ENCODE assay signal across 15 cellular contexts in the genomic region with DNA sequence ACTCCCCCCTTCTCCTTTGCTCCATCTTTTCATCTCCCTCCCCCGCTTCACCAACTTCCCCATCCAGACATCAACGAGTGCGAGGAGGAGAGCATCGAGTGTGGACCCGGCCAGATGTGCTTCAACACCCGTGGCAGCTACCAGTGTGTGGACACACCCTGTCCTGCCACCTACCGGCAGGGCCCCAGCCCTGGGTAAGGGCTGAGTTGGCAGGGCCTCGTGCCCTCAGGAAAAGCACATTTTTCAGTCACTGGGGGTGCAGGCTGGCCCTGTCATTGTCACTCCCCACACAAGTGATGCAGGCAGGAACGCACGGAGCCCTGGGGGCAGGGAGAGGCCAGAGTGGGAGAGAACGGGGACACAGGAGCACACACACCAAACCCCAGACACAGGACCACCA. TPM values are rescaled to one million over a fixed set of nuclear protein-coding genes. Genes with fewer than 3 reads are reported as not detected.
DNase-seq lines count a peak whose midpoint lies in the region; ATAC-seq and TF ChIP-seq lines count a peak whose summit lies in the region.
"Had no signal": no experiment of that assay in that cellular context is flagged by ENCODE, and none has a peak within 500 bp of the region (broad histone marks: within the 10 kb centered on the region; RNA-seq: fewer than 3 reads in every experiment).

No MANE protein-coding gene starts in this region.

- no peak for TF ChIP-seq POLR2A in transverse colon (IDR thresholded peaks at IDR 0.05)

- no peaks in the 10 kb centered on the region for H3K9me3 ChIP-seq in left ventricle myocardium inferior (replicated peaks)
- no peaks in the 10 kb centered on the region for H3K9me3 ChIP-seq in transverse colon

- in situ Hi-C loops in transverse colon (cut with MboI; ENCODE audit: low pct_ligation_motif_present in 1 of 4, low pct_unique_long_range_greater_than_20kb in 1 of 4, low sequenced_read_pairs in 3 of 4): no loop called here

- 53% methylated on average over 11 of the region's 11 CpGs; no CpG with 5 or more reads in 1 of the 2 donors for WGBS in transverse colon (ENCODE audit: low coverage in 1 of 2), 2 donors

- intact Hi-C loops in left ventricle myocardium inferior (cut with micrococcal nuclease): no loop called here
- intact Hi-C loops in Right ventricle myocardium inferior (cut with DNase I): loop anchor here (5.0 kb wide), 1 partner anchor 190 kb away; no protein-coding TSS in a partner anchor
- intact Hi-C loops in transverse colon (cut with DNase I; ENCODE audit: low total_unique reads): no loop called here

- H3K4me1 ChIP-seq in left ventricle myocardium inferior (peaks cover 18% of the 10 kb centered on the region), transverse colon (peaks cover 0 to 15% (median 12%) of the 10 kb centered on the region in 4 donors)
- H3K4me1 ChIP-seq: parathyroid adenoma had no signal

- TF ChIP-seq EP300 in transverse colon (IDR thresholded peaks at IDR 0.05; ENCODE audit: low read depth): no peak

- DNase-seq in left ventricle myocardium inferior (no peak), Right ventricle myocardium inferior (ENCODE audit: missing footprints) (no peak), SW480 (ENCODE audit: low spot score) (peak; percentile 13), foreskin fibroblast (no peak), transverse colon (no peak), cerebellar nuclear complex (lab: John Stamatoyannopoulos, UW) (no peak), HPDE6-E6E7 (ENCODE audit: extremely low spot score) (no peak), NCI-H446 treated with DMSO at 0.1 percent for 48 hours (lab: John Stamatoyannopoulos, UW) (no peak)
- DNase-seq: activated CD4-positive, alpha-beta memory T cell treated with anti-CD3 and anti-CD28 coated beads, Interleukin-2, amount 10 ng/mL, durations not matched to agents 7 days and 5 days; activated T-cell treated with anti-CD3 and anti-CD28 coated beads, Interleukin-2, amount 50 U/mL, for 72 hours; dermis blood vessel endothelial cell; NCI-H1694 treated with DMSO at 0.1 percent for 48 hours; OCI-M1; stimulated activated naive CD4-positive, alpha-beta T cell had no signal

- ATAC-seq in Right ventricle myocardium inferior: no peak

- H3K27me3 ChIP-seq in left ventricle myocardium inferior (ENCODE audit: low read depth) (peaks cover 40% of the 10 kb centered on the region), transverse colon (peaks cover 27% of the 10 kb centered on the region)

- TF ChIP-seq CTCF in left ventricle myocardium inferior (IDR thresholded peaks at IDR 0.05; ENCODE audit: borderline replicate concordance) (peak; percentile 13), foreskin fibroblast (IDR thresholded peaks at IDR 0.05; ENCODE audit: low read depth, low read length) (peak; percentile 16), transverse colon (IDR thresholded peaks at IDR 0.05) (peak in 3 of 5 experiments; percentile 9 to 32 (median 15))

- no peaks in the 10 kb centered on the region for H3K36me3 ChIP-seq in left ventricle myocardium inferior
- no peaks in the 10 kb centered on the region for H3K36me3 ChIP-seq in transverse colon

- no peak overlapping the region for H3K27ac ChIP-seq in left ventricle myocardium inferior (replicated peaks)
- no peak overlapping the region for H3K27ac ChIP-seq in transverse colon
- H3K27ac ChIP-seq: parathyroid adenoma had no signal

- no peak overlapping the region for H3K4me3 ChIP-seq in left ventricle myocardium inferior
- H3K4me3 ChIP-seq in foreskin fibroblast (ENCODE audit: low read depth in 1 of 2, low read length in 2 of 2): no peak overlapping the region
- no peak overlapping the region for H3K4me3 ChIP-seq in transverse colon

RNA-seq across cellular contexts. Expression of a gene that starts 12.4 kb away (rescaled TPM):
- total RNA-seq in left ventricle myocardium inferior: 71.3 TPM
- total RNA-seq in Right ventricle myocardium inferior: 84.8 TPM
- 100 to 1,000 TPM in 3 of 4 donors, 10 to 100 TPM in 1; 57.9 to 345 (median 266) TPM for total RNA-seq in transverse colon
